In the genomic region with DNA sequence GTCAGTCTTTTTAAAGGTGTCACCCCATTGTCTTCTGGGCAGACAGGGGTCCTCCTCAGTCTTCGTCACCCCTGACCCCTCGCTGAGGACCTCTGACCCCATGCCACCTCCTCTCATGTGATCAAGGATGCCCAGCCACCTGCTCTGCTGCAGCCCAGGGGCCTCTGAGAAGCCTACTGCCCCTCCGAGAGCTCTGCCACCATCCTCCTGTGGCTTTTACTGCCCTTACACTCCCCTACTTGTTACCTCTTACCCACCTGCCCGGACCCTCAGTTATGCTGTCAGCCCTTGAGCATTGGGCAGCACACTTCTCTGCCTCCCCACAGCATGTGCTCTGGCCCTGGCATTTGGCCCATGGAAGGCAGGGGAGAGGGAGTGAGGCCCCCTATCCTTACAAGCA, we compare ENCODE assay signal across 27 cellular contexts.
DNase-seq lines count a peak whose midpoint lies in the region; ATAC-seq and TF ChIP-seq lines count a peak whose summit lies in the region.
"Had no signal": no experiment of that assay in that cellular context is flagged by ENCODE, and none has a peak within 500 bp of the region (broad histone marks: within the 10 kb centered on the region; RNA-seq: fewer than 3 reads in every experiment).

No MANE protein-coding gene starts in this region.

- H4K20me1 ChIP-seq in osteoblast (ENCODE audit: insufficient read depth, low read length), result no peaks in the 10 kb centered on the region
- H4K20me1 ChIP-seq: BLaER1 had no signal

- H3K27ac Mint-ChIP-seq in nephron progenitor cell, result no peak overlapping the region
- H3K27ac Mint-ChIP-seq: activated naive CD8-positive, alpha-beta T cell treated with anti-CD3 and anti-CD28 coated beads for 36 hours had no signal

- no peak for TF ChIP-seq CTCF in BE2C (IDR thresholded peaks at IDR 0.05; ENCODE audit: low read depth, low read length)
- no peak for TF ChIP-seq CTCF in RWPE2 (IDR thresholded peaks at IDR 0.05; ENCODE audit: poor library complexity, severe bottlenecking)
- TF ChIP-seq CTCF in lung (IDR thresholded peaks at IDR 0.05; ENCODE audit: control extremely low read depth, extremely low read depth), result no peak
- TF ChIP-seq CTCF in testis (IDR thresholded peaks at IDR 0.05), result no peak
- TF ChIP-seq CTCF in osteoblast (IDR thresholded peaks at IDR 0.05; ENCODE audit: extremely low read depth, low read depth, low read length), result no peak
- TF ChIP-seq CTCF in nephron progenitor cell (IDR thresholded peaks at IDR 0.05), result no peak

- H3K9me3 Mint-ChIP-seq in nephron progenitor cell, result peaks cover 15% of the 10 kb centered on the region

- H3K36me3 ChIP-seq in BE2C (no peaks in the 10 kb centered on the region), RWPE2 (ENCODE audit: low read depth) (peaks cover 16% of the 10 kb centered on the region; the same call in 1 of the 2 replicates), lung (ENCODE audit: control insufficient read depth in 2 of 2, insufficient read depth in 2 of 2, low read length in 2 of 2) (peaks cover 0 to 11% of the 10 kb centered on the region in 2 donors), testis (ENCODE audit: low read depth, missing control alignments) (no peaks in the 10 kb centered on the region), osteoblast (ENCODE audit: insufficient read depth, low read length) (peaks cover 19% of the 10 kb centered on the region)
- H3K36me3 ChIP-seq: cardiac muscle cell, gastrocnemius medialis had no signal

- H3K9me3 ChIP-seq in BE2C, result no peaks in the 10 kb centered on the region
- peaks cover 3% of the 10 kb centered on the region for H3K9me3 ChIP-seq in RWPE2 (ENCODE audit: severe bottlenecking)
- peaks cover 0 to 3% of the 10 kb centered on the region in 2 donors for H3K9me3 ChIP-seq in lung (ENCODE audit: control insufficient read depth in 2 of 2, insufficient read depth in 1 of 2, low read length in 1 of 2)
- no peaks in the 10 kb centered on the region for H3K9me3 ChIP-seq in testis
- no peaks in the 10 kb centered on the region for H3K9me3 ChIP-seq in osteoblast (ENCODE audit: low read depth, low read length)
- H3K9me3 ChIP-seq: ascending aorta, gastrocnemius medialis, SJSA1 had no signal

- no peak overlapping the region for H3K4me3 Mint-ChIP-seq in nephron progenitor cell
- H3K4me3 Mint-ChIP-seq: activated naive CD8-positive, alpha-beta T cell treated with anti-CD3 and anti-CD28 coated beads for 36 hours; naive B cell had no signal

- intact Hi-C loops in testis (cut with DNase I; ENCODE audit: low total_unique reads), result no loop called here

- 97 to 100% methylated on average over 4 of the region's 4 CpGs for WGBS in lung, 2 donors
- WGBS in testis, 2 donors, result 95 to 97% methylated on average over 4 of the region's 4 CpGs

- ATAC-seq in RWPE2 (ENCODE audit: low read depth), result no peak
- ATAC-seq in lung (ENCODE audit: insufficient read depth, low FRiP score), result no peak
- ATAC-seq in HG03439 (IDR thresholded peaks at IDR 0.05; ENCODE audit: unreplicated experiment), result no peak
- ATAC-seq: gastrocnemius medialis had no signal

- peak; percentile 1 for DNase-seq in BE2C
- DNase-seq in RWPE2 (ENCODE audit: low spot score), result peak; percentile 29
- DNase-seq in lung (ENCODE audit: low spot score), result peak; percentile 25
- DNase-seq in testis, result peak; percentile 8
- no peak for DNase-seq in osteoblast (ENCODE audit: insufficient read length, low spot score, missing footprints)
- no peak for DNase-seq in nephron progenitor cell
- DNase-seq: activated CD4-positive, alpha-beta T cell treated with anti-CD3 and anti-CD28 coated beads, Interleukin-2, amount 50 U/mL, for 4 hours; activated CD4-positive, CD25-positive, alpha-beta regulatory T cell; activated effector memory CD4-positive, alpha-beta T cell treated with anti-CD3 and anti-CD28 coated beads, Interleukin-2, amount 50 U/mL, for 16 hours; activated naive CD8-positive, alpha-beta T cell treated with anti-CD3 and anti-CD28 coated beads for 36 hours; activated T-cell treated with anti-CD3 and anti-CD28 coated beads for 4 hours; dermis blood vessel endothelial cell; DMS79; gastrocnemius medialis; GDM1; KG1; MG63; naive B cell; NCI-H2081 treated with DMSO at 0.1 percent for 48 hours; NCI-H345; stimulated activated CD4-positive, alpha-beta T cell treated with anti-CD3 and anti-CD28 coated beads, Interleukin-12 subunit alpha, Interleukin-12 subunit beta, amount 100 ng/mL, for 4 hours; stimulated activated CD4-positive, alpha-beta T cell treated with anti-CD3 and anti-CD28 coated beads, Interleukin-4, amount 100 ng/mL, for 1 hour had no signal

- H3K79me2 ChIP-seq in osteoblast (ENCODE audit: insufficient read depth, low read length), result no peaks in the 10 kb centered on the region

- H3K27me3 ChIP-seq in BE2C (peaks cover 4% of the 10 kb centered on the region; the same call in 1 of the 2 replicates), RWPE2 (ENCODE audit: insufficient read depth, poor library complexity, severe bottlenecking) (no peaks in the 10 kb centered on the region), lung (ENCODE audit: control insufficient read depth, insufficient read depth) (no peaks in the 10 kb centered on the region), testis (no peaks in the 10 kb centered on the region), osteoblast (ENCODE audit: insufficient read depth, low read length) (no peaks in the 10 kb centered on the region)
- H3K27me3 ChIP-seq: ascending aorta, BLaER1, cardiac muscle cell, gastrocnemius medialis, MG63, SJSA1 had no signal

- no peak overlapping the region for H3K4me2 ChIP-seq in osteoblast (ENCODE audit: insufficient read depth, low read length)
- H3K4me2 ChIP-seq: BLaER1 had no signal

- no peaks in the 10 kb centered on the region for H3K36me3 Mint-ChIP-seq in nephron progenitor cell (ENCODE audit: low read depth)
- H3K36me3 Mint-ChIP-seq: activated naive CD8-positive, alpha-beta T cell treated with anti-CD3 and anti-CD28 coated beads for 36 hours had no signal

- H3K4me3 ChIP-seq in BE2C (ENCODE audit: low read depth, low read length) (no peak overlapping the region), RWPE2 (ENCODE audit: severe bottlenecking) (no peak overlapping the region), lung (no peak overlapping the region), testis (no peak overlapping the region), osteoblast (ENCODE audit: insufficient read depth, low read length) (no peak overlapping the region)
- H3K4me3 ChIP-seq: ascending aorta, BLaER1, cardiac muscle cell, gastrocnemius medialis, MG63, SJSA1 had no signal

- peaks cover 33% of the 10 kb centered on the region for H3K4me1 Mint-ChIP-seq in nephron progenitor cell
- H3K4me1 Mint-ChIP-seq: activated naive CD8-positive, alpha-beta T cell treated with anti-CD3 and anti-CD28 coated beads for 36 hours; naive B cell had no signal

- H3K27ac ChIP-seq in RWPE2 (ENCODE audit: poor library complexity, severe bottlenecking), result no peak overlapping the region
- no peak overlapping the region for H3K27ac ChIP-seq in lung (ENCODE audit: low read depth in 1 of 2, low read length in 1 of 2)
- no peak overlapping the region for H3K27ac ChIP-seq in testis
- no peak overlapping the region for H3K27ac ChIP-seq in osteoblast (ENCODE audit: low read depth, low read length)
- H3K27ac ChIP-seq: ascending aorta, BLaER1, cardiac muscle cell, gastrocnemius medialis, SJSA1 had no signal

- no peak for TF ChIP-seq POLR2A in testis (IDR thresholded peaks at IDR 0.05)

- no peaks in the 10 kb centered on the region for H3K4me1 ChIP-seq in BE2C
- no peaks in the 10 kb centered on the region for H3K4me1 ChIP-seq in RWPE2 (ENCODE audit: insufficient read depth, poor library complexity, severe bottlenecking)
- peaks cover 0 to 3% of the 10 kb centered on the region in 2 donors for H3K4me1 ChIP-seq in lung (ENCODE audit: control insufficient read depth in 2 of 2, insufficient read depth in 2 of 2, low read length in 2 of 2)
- peaks cover 29% of the 10 kb centered on the region for H3K4me1 ChIP-seq in testis
- no peaks in the 10 kb centered on the region for H3K4me1 ChIP-seq in osteoblast (ENCODE audit: insufficient read depth, low read length)
- H3K4me1 ChIP-seq: ascending aorta, BLaER1, gastrocnemius medialis had no signal

- H3K27me3 Mint-ChIP-seq in nephron progenitor cell (ENCODE audit: low read depth, poor library complexity), result no peaks in the 10 kb centered on the region
- H3K27me3 Mint-ChIP-seq: naive B cell had no signal

- no peak overlapping the region for H2AFZ ChIP-seq in osteoblast (ENCODE audit: low read length)

Comparison
In these comparisons a context has a peak if more than half of its experiments do, and no peak if none do; other contexts are left out.
1. DNase-seq: peak in BE2C (single experiment), RWPE2 (single experiment), lung (single experiment) and testis (single experiment); none in osteoblast (single experiment) and nephron progenitor cell (single experiment).